34 cellular contexts compared by ENCODE assay signal in genomic region chr2:125267683-125268082, GRCh38.
"Had no signal": no experiment of that assay in that cellular context is flagged by ENCODE, and none has a peak within 500 bp of the region (broad histone marks: within the 10 kb centered on the region; RNA-seq: fewer than 3 reads in every experiment).

No MANE protein-coding gene starts in this region.

- DNase-seq: activated effector memory CD4-positive, alpha-beta T cell treated with anti-CD3 and anti-CD28 coated beads, Interleukin-2, amount 50 U/mL, for 16 hours; activated effector memory CD4-positive, alpha-beta T cell treated with Interleukin-2 at 50 U/mL for 16 hours; activated gamma-delta T cell; activated gamma-delta T cell treated with Interleukin-2 at 50 U/mL for 16 hours; activated naive CD4-positive, alpha-beta T cell; activated naive CD4-positive, alpha-beta T cell treated with anti-CD3 and anti-CD28 coated beads for 36 hours; activated naive CD4-positive, alpha-beta T cell treated with anti-CD3 and anti-CD28 coated beads, Interleukin-2, amount 10 ng/mL, durations not matched to agents 7 days and 5 days; activated naive CD4-positive, alpha-beta T cell treated with anti-CD3 and anti-CD28 coated beads, Interleukin-2, amount 50 U/mL, for 16 hours; activated naive CD4-positive, alpha-beta T cell treated with Interleukin-2 at 50 U/mL for 16 hours; activated naive CD8-positive, alpha-beta T cell treated with anti-CD3 and anti-CD28 coated beads for 36 hours; activated naive CD8-positive, alpha-beta T cell treated with anti-CD3 and anti-CD28 coated beads, Interleukin-2, amount 10 ng/mL, durations not matched to agents 7 days and 5 days; activated naive CD8-positive, alpha-beta T cell treated with anti-CD3 and anti-CD28 coated beads, Interleukin-2, amount 50 U/mL, for 24 hours; activated T-cell treated with anti-CD3 and anti-CD28 coated beads, Interleukin-2, amount 50 U/mL, for 1 hour; activated T-cell treated with anti-CD3 and anti-CD28 coated beads, Interleukin-2, amount 50 U/mL, for 24 hours; activated T-cell treated with anti-CD3 and anti-CD28 coated beads, Interleukin-2, amount 50 U/mL, for 4 hours; activated T-cell treated with anti-CD3 and anti-CD28 coated beads, Interleukin-2, amount 50 U/mL, for 48 hours; activated T-cell treated with anti-CD3 and anti-CD28 coated beads, Interleukin-2, amount 50 U/mL, for 72 hours; adrenal gland; amniotic stem cell; amygdala; anterior cingulate cortex; aorta; body of pancreas; brain microvascular endothelial cell; caudate nucleus; central memory CD4-positive, alpha-beta T cell; cerebellar nuclear complex had no signal

- FAIRE-seq: astrocyte, bronchial epithelial cell had no signal

- H3K9me3 ChIP-seq: adrenal gland, ascending aorta, body of pancreas, breast epithelium had no signal

- H3K27ac ChIP-seq: adrenal gland, ascending aorta, body of pancreas, brain microvascular endothelial cell, breast epithelium, cardiac muscle cell had no signal

- H3K4me1 ChIP-seq: adrenal gland, ascending aorta, body of pancreas, breast epithelium had no signal

- H3K36me3 ChIP-seq: adrenal gland, ascending aorta, brain microvascular endothelial cell, breast epithelium, cardiac muscle cell had no signal

- ATAC-seq: activated naive CD4-positive, alpha-beta T cell treated with anti-CD3 and anti-CD28 coated beads, Interleukin-2, amount 50 U/mL, for 72 hours; activated naive CD8-positive, alpha-beta T cell treated with anti-CD3 and anti-CD28 coated beads, Interleukin-2, amount 50 U/mL, for 24 hours; activated T-cell treated with anti-CD3 and anti-CD28 coated beads, Interleukin-2, amount 50 U/mL, for 4 hours; activated T-cell treated with anti-CD3 and anti-CD28 coated beads, Interleukin-2, amount 50 U/mL, for 72 hours; activated T-helper 17 cell treated with anti-CD3 and anti-CD28 coated beads, Interleukin-2, amount 50 U/mL, for 72 hours; body of pancreas had no signal

- H3K4me3 ChIP-seq: adrenal gland, ascending aorta, body of pancreas, breast epithelium, cardiac muscle cell had no signal

- H3K27me3 ChIP-seq: adrenal gland, ascending aorta, body of pancreas, brain microvascular endothelial cell, breast epithelium, cardiac muscle cell had no signal
